ENCODE assay signal across 16 cellular contexts in the genomic region with DNA sequence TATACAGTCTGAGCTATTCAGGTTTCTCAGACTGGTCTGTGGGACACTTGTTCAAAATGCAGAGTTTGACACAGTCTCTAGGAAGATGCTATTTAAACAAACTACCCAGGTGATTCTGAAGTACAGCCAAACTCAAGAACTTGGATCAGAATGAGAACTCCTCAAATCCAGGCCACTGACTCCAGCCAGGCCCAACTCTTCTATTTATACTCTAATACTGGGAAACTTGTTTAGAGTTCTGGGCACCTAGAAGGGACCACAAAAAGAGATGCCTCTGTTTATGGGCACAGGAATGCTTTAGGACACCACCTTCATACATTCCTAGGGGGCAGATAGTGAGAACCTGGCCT. TPM values are rescaled to one million over a fixed set of nuclear protein-coding genes. Genes with fewer than 3 reads are reported as not detected.
DNase-seq lines count a peak whose midpoint lies in the region; ATAC-seq, FAIRE-seq and TF ChIP-seq lines count a peak whose summit lies in the region.
"Had no signal": no experiment of that assay in that cellular context is flagged by ENCODE, and none has a peak within 500 bp of the region (broad histone marks: within the 10 kb centered on the region; RNA-seq: fewer than 3 reads in every experiment).

No MANE protein-coding gene starts in this region.

- DNase-seq in A549 (ENCODE audit: low read depth in 1 of 2, low spot score in 1 of 2) (no peak), SK-N-SH (no peak), glutamatergic neuron (no peak), neural progenitor cell (ENCODE audit: low spot score) (no peak), frontal cortex (ENCODE audit: low spot score in 2 of 2) (no peak), H54 (ENCODE audit: insufficient read length, low spot score) (no peak)
- no peak for DNase-seq in stimulated activated CD4-positive, alpha-beta T cell treated with anti-CD3 and anti-CD28 coated beads, Interleukin-15, amount 100 ng/mL, for 24 hours
- DNase-seq: activated CD4-positive, alpha-beta T cell treated with anti-CD3 and anti-CD28 coated beads for 1 hour; activated effector memory CD4-positive, alpha-beta T cell treated with Interleukin-2 at 50 U/mL for 16 hours; T-helper 1 cell had no signal

- H3K4me3 Mint-ChIP-seq in glutamatergic neuron (ENCODE audit: unreplicated experiment) (no peak overlapping the region), neural progenitor cell (no peak overlapping the region)
- H3K4me3 Mint-ChIP-seq: stimulated activated naive CD8-positive, alpha-beta T cell treated with anti-CD3 and anti-CD28 coated beads, Interleukin-15, Interleukin-2, amounts not matched to agents 100 ng/mL and 50 ng/mL, for 24 hours had no signal

- ATAC-seq in A549 = no peak
- no peak for ATAC-seq in gastroesophageal sphincter

- H3K36me3 Mint-ChIP-seq in glutamatergic neuron (ENCODE audit: unreplicated experiment) (no peaks in the 10 kb centered on the region), neural progenitor cell (no peaks in the 10 kb centered on the region)

- TF ChIP-seq EP300 in A549 (IDR thresholded peaks at IDR 0.05) (no peak), SK-N-SH (IDR thresholded peaks at IDR 0.05; ENCODE audit: borderline replicate concordance in 1 of 2, low read depth in 1 of 2, low read length in 1 of 2) (no peak), gastroesophageal sphincter (IDR thresholded peaks at IDR 0.05) (no peak)

- H3K9ac ChIP-seq in SK-N-SH = peak overlapping the region; percentile 3; the same call in 1 of the 2 replicates
- no peak overlapping the region for H3K9ac ChIP-seq in neural progenitor cell
- H3K9ac ChIP-seq: KMS-11 had no signal

- POLR2A ChIA-PET in A549 (lab: Yijun Ruan, JAX) (interaction anchor here (0.6 kb wide), 1 partner anchor 83 kb away, joined by 3 read pairs; no protein-coding TSS in a partner anchor), SK-N-SH (lab: Yijun Ruan, JAX) (no interaction called here)

- no peak for TF ChIP-seq CTCF in A549 (IDR thresholded peaks at IDR 0.05)
- no peak for TF ChIP-seq CTCF in SK-N-SH (IDR thresholded peaks at IDR 0.05)
- TF ChIP-seq CTCF in glutamatergic neuron (IDR thresholded peaks at IDR 0.05; ENCODE audit: partially characterized antibody, unreplicated experiment) = no peak
- TF ChIP-seq CTCF in neural progenitor cell (IDR thresholded peaks at IDR 0.05) = no peak
- TF ChIP-seq CTCF in gastroesophageal sphincter (IDR thresholded peaks at IDR 0.05) = no peak

- peak overlapping the region; percentile 70 for H3K27ac Mint-ChIP-seq in glutamatergic neuron (ENCODE audit: unreplicated experiment)
- H3K27ac Mint-ChIP-seq in neural progenitor cell = peak overlapping the region; percentile 87
- H3K27ac Mint-ChIP-seq: stimulated activated naive CD8-positive, alpha-beta T cell treated with anti-CD3 and anti-CD28 coated beads, Interleukin-15, Interleukin-2, amounts not matched to agents 100 ng/mL and 50 ng/mL, for 24 hours had no signal

- H3K4me3 ChIP-seq in A549 (no peak overlapping the region), SK-N-SH (ENCODE audit: low read depth in 2 of 2, low read length in 1 of 2) (peak overlapping the region in 1 of 2 experiments; percentile 15; a peak in 2 of 4 replicates), neural progenitor cell (no peak overlapping the region), gastroesophageal sphincter (no peak overlapping the region)
- H3K4me3 ChIP-seq: vagina had no signal

- H3K79me2 ChIP-seq in SK-N-SH (ENCODE audit: insufficient read depth) (no peaks in the 10 kb centered on the region), neural progenitor cell (ENCODE audit: low read depth) (no peaks in the 10 kb centered on the region)

- FAIRE-seq in A549 (lab: Jason Lieb, UNC) (no peak), frontal cortex (lab: Jason Lieb, UNC) (no peak), H54 (lab: Jason Lieb, UNC) (no peak)
- FAIRE-seq: islet of Langerhans had no signal

- no peaks in the 10 kb centered on the region for H3K9me3 Mint-ChIP-seq in glutamatergic neuron (ENCODE audit: unreplicated experiment)
- no peaks in the 10 kb centered on the region for H3K9me3 Mint-ChIP-seq in neural progenitor cell
- H3K9me3 Mint-ChIP-seq: stimulated activated naive CD8-positive, alpha-beta T cell treated with anti-CD3 and anti-CD28 coated beads, Interleukin-15, Interleukin-2, amounts not matched to agents 100 ng/mL and 50 ng/mL, for 24 hours had no signal

- TF ChIP-seq RAD21 in A549 (conservative IDR thresholded peaks at IDR 0.05 in 1 of 2, IDR thresholded peaks at IDR 0.05 in 1 of 2) (no peak), SK-N-SH (IDR thresholded peaks at IDR 0.05; ENCODE audit: low read length) (no peak)

- H3K4me2 ChIP-seq in A549 (peak overlapping the region; percentile 63), SK-N-SH (peak overlapping the region; percentile 68), neural progenitor cell (no peak overlapping the region)
- H3K4me2 ChIP-seq: KMS-11 had no signal

- no peak for TF ChIP-seq POLR2A in A549 (IDR thresholded peaks at IDR 0.05; ENCODE audit: low read length)
- no peak for TF ChIP-seq POLR2A in H54 (IDR thresholded peaks at IDR 0.05; ENCODE audit: low read depth, low read length)
- TF ChIP-seq POLR2A in gastroesophageal sphincter (IDR thresholded peaks at IDR 0.05) = no peak

- no peaks in the 10 kb centered on the region for H3K9me3 ChIP-seq in A549
- H3K9me3 ChIP-seq in SK-N-SH = no peaks in the 10 kb centered on the region
- H3K9me3 ChIP-seq in neural progenitor cell (ENCODE audit: low read depth) = no peaks in the 10 kb centered on the region
- no peaks in the 10 kb centered on the region for H3K9me3 ChIP-seq in gastroesophageal sphincter
- H3K9me3 ChIP-seq: vagina had no signal

- H3K36me3 ChIP-seq in SK-N-SH (replicated peaks in 1 of 2; ENCODE audit: control insufficient read depth in 1 of 2, insufficient read depth in 2 of 2, low read length in 1 of 2) (no peaks in the 10 kb centered on the region), neural progenitor cell (no peaks in the 10 kb centered on the region), gastroesophageal sphincter (no peaks in the 10 kb centered on the region)
- H3K36me3 ChIP-seq: vagina had no signal

- H3F3A ChIP-seq in SK-N-SH (replicated peaks; ENCODE audit: insufficient read depth) (peaks cover 19% of the 10 kb centered on the region), neural progenitor cell (ENCODE audit: low read depth) (no peaks in the 10 kb centered on the region)

- peak overlapping the region in 1 of 2 experiments; percentile 14; a peak in 2 of 6 replicates for H3K27ac ChIP-seq in A549
- H3K27ac ChIP-seq in SK-N-SH (ENCODE audit: low read depth in 2 of 2, low read length in 1 of 2) = peak overlapping the region; percentile 90 to 97
- H3K27ac ChIP-seq in neural progenitor cell = no peak overlapping the region
- H3K27ac ChIP-seq in gastroesophageal sphincter = peak overlapping the region in 1 of 4 donors; percentile 42
- H3K27ac ChIP-seq: epithelial cell of prostate, KMS-11, vagina had no signal

- CTCF ChIA-PET in A549 (lab: Yijun Ruan, JAX) = interaction anchor here (1.2 to 2.0 kb wide), 4 partner anchors 9 to 83 kb away, joined by 3 to 4 read pairs (median 3); no protein-coding TSS in a partner anchor
- CTCF ChIA-PET in SK-N-SH (lab: Yijun Ruan, JAX) = interaction anchor here (1.1 to 2.3 kb wide), 4 partner anchors 11 to 84 kb away, joined by 3 to 14 read pairs (median 3); no protein-coding TSS in a partner anchor

- H3K4me1 ChIP-seq in A549 = peaks cover 44% of the 10 kb centered on the region
- H3K4me1 ChIP-seq in SK-N-SH (ENCODE audit: control insufficient read depth in 1 of 2, insufficient read depth in 2 of 2, low read depth in 1 of 2, low read length in 1 of 2) = peaks cover 21 to 72% of the 10 kb centered on the region in 2 experiments
- peaks cover 15% of the 10 kb centered on the region for H3K4me1 ChIP-seq in neural progenitor cell
- peaks cover 0 to 37% (median 14%) of the 10 kb centered on the region in 3 donors for H3K4me1 ChIP-seq in gastroesophageal sphincter

- H4K20me1 ChIP-seq in SK-N-SH (ENCODE audit: insufficient read depth) (no peaks in the 10 kb centered on the region), neural progenitor cell (ENCODE audit: low read depth) (no peaks in the 10 kb centered on the region)

- H3K27me3 Mint-ChIP-seq in glutamatergic neuron (ENCODE audit: unreplicated experiment) = peaks cover 2% of the 10 kb centered on the region
- H3K27me3 Mint-ChIP-seq in neural progenitor cell (ENCODE audit: insufficient read depth, low read depth) = peaks cover 7% of the 10 kb centered on the region
- H3K27me3 Mint-ChIP-seq: stimulated activated naive CD8-positive, alpha-beta T cell treated with anti-CD3 and anti-CD28 coated beads, Interleukin-15, Interleukin-2, amounts not matched to agents 100 ng/mL and 50 ng/mL, for 24 hours had no signal

- H2AFZ ChIP-seq in SK-N-SH (ENCODE audit: low read depth) (peak overlapping the region; percentile 56; the same call in 1 of the 2 replicates), neural progenitor cell (replicated peaks) (no peak overlapping the region)

- peaks cover 23% of the 10 kb centered on the region for H3K4me1 Mint-ChIP-seq in glutamatergic neuron (ENCODE audit: low read depth, unreplicated experiment)
- H3K4me1 Mint-ChIP-seq in neural progenitor cell = peaks cover 32% of the 10 kb centered on the region

- no peaks in the 10 kb centered on the region for H3K27me3 ChIP-seq in SK-N-SH (ENCODE audit: insufficient read depth)
- no peaks in the 10 kb centered on the region for H3K27me3 ChIP-seq in neural progenitor cell
- no peaks in the 10 kb centered on the region for H3K27me3 ChIP-seq in gastroesophageal sphincter
- H3K27me3 ChIP-seq: vagina had no signal

- H3K9me2 ChIP-seq in SK-N-SH = no peaks in the 10 kb centered on the region

RNA-seq across cellular contexts. Expression of a gene that starts 40.1 kb away (rescaled TPM):
- polyA plus RNA-seq in A549 (2011; rRNA removed) = 48.2 and 49.1 TPM in 2 replicates
- 7.3 and 14.4 TPM in 2 replicates for polyA plus RNA-seq in A549 (2012; cell fraction: cytosol; rRNA removed)
- 5.3 and 6.2 TPM in 2 replicates for polyA plus RNA-seq in A549 (2012; cell fraction: nucleus; rRNA removed)
- polyA plus RNA-seq in A549 (2017; fragmentation: RNase III; extraction: RNeasy Plus Mini Kit Qiagen cat#74134 plus additional on column Dnase treatment) = 7.8 to 11.6 TPM (median 9.8 TPM) in 3 replicates
- polyA minus RNA-seq in A549 (2011; rRNA and poly(A)+ RNA removed) = 36.2 and 37.6 TPM in 2 replicates
- 27.6 and 144 TPM in 2 replicates for polyA plus RNA-seq in SK-N-SH (2012; rRNA removed)
- polyA plus RNA-seq in SK-N-SH (2012; cell fraction: cytosol; rRNA removed) = 39.2 and 59.7 TPM in 2 replicates
- polyA plus RNA-seq in SK-N-SH (2012; cell fraction: nucleus; rRNA removed) = 26.9 and 74.1 TPM in 2 replicates
- 22.8 TPM for total RNA-seq in glutamatergic neuron (ENCODE audit: unreplicated experiment)
- total RNA-seq in neural progenitor cell (ENCODE audit: low replicate concordance) = 202 and 345 TPM in 2 replicates
- total RNA-seq in frontal cortex = 78.7 TPM
- total RNA-seq in gastroesophageal sphincter = 100 to 1,000 TPM in 2 of 4 donors, 10 to 100 TPM in 2; 50.3 to 277 (median 118) TPM

RNA-seq across cellular contexts. Expression of a gene that starts 44.4 kb away (rescaled TPM):
- polyA plus RNA-seq in A549 (2011; rRNA removed) = 53.9 and 107 TPM in 2 replicates
- 140 and 153 TPM in 2 replicates for polyA plus RNA-seq in A549 (2012; cell fraction: cytosol; rRNA removed)
- 122 and 185 TPM in 2 replicates for polyA plus RNA-seq in A549 (2012; cell fraction: nucleus; rRNA removed)
- 30.6 to 32.7 TPM (median 32.5 TPM) in 3 replicates for polyA plus RNA-seq in A549 (2017; fragmentation: RNase III; extraction: RNeasy Plus Mini Kit Qiagen cat#74134 plus additional on column Dnase treatment)
- 229 and 246 TPM in 2 replicates for polyA minus RNA-seq in A549 (2011; rRNA and poly(A)+ RNA removed)
- polyA plus RNA-seq in SK-N-SH (2012; rRNA removed) = 167 and 190 TPM in 2 replicates
- 122 and 146 TPM in 2 replicates for polyA plus RNA-seq in SK-N-SH (2012; cell fraction: cytosol; rRNA removed)
- 264 and 305 TPM in 2 replicates for polyA plus RNA-seq in SK-N-SH (2012; cell fraction: nucleus; rRNA removed)
- total RNA-seq in glutamatergic neuron (ENCODE audit: unreplicated experiment) = 51.4 TPM
- total RNA-seq in neural progenitor cell (ENCODE audit: low replicate concordance) = 94.8 and 113 TPM in 2 replicates
- 79.9 TPM for total RNA-seq in frontal cortex
- total RNA-seq in gastroesophageal sphincter = 10 to 100 TPM; 35.5 to 58.0 (median 52.1) TPM
